In the genomic region with DNA sequence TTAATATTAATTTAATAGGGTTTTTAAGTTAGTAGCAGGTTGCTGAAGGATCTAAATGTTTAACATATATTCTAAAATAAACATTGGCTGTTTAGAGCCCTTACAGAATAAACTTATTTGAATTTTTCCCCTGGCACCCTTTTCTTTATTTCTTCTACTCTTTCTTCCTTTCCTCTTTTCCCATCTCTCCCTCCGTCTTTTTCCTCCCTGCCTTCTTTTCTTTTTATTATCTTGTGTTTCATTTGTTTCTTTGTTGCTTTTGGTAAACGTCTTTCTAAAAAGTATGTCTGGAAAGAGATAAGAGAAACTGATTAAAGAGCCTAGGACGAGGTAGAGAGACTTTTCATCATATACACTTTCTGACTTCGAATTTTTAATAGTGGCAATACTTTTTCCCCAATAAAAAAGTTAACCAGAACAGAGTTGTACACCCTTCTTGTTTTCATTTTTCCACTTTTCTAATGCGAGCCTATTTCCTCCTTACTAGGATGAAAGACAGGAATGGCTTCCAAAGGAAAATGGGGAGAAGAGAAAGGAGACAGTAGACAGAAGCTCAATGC, we compare ENCODE assay signal across 18 cellular contexts. TPM values are rescaled to one million over a fixed set of nuclear protein-coding genes. Genes with fewer than 3 reads are reported as not detected.
DNase-seq lines count a peak whose midpoint lies in the region; ATAC-seq, FAIRE-seq and TF ChIP-seq lines count a peak whose summit lies in the region.
"Had no signal": no experiment of that assay in that cellular context is flagged by ENCODE, and none has a peak within 500 bp of the region (broad histone marks: within the 10 kb centered on the region; RNA-seq: fewer than 3 reads in every experiment).

No MANE protein-coding gene starts in this region.

- RAD21 ChIA-PET in HCT116 (lab: Charles Lee; ENCODE audit: low non-redundant PET in 1 of 2, low total read pairs in 2 of 2, uncharacterized antibody in 2 of 2, unreplicated experiment in 2 of 2), result no interaction called here

- in situ Hi-C loops in K562 (cut with MboI) (no loop called here), HAP-1 (cut with MboI; ENCODE audit: low sequenced_read_pairs) (no loop called here)

- no peaks in the 10 kb centered on the region for H4K20me1 ChIP-seq in HCT116 (ENCODE audit: insufficient read depth)
- no peaks in the 10 kb centered on the region for H4K20me1 ChIP-seq in OCI-LY3 (ENCODE audit: insufficient read depth, low read length)
- H4K20me1 ChIP-seq in K562 (replicated peaks; ENCODE audit: control insufficient read depth, insufficient read depth, low read length), result no peaks in the 10 kb centered on the region

- POLR2A ChIA-PET in HCT116 (lab: Charles Lee), result interaction anchor here (0.9 kb wide), 1 partner anchor 39 kb away, joined by 4 read pairs; a partner anchor contains a TSS
- POLR2A ChIA-PET in K562 (lab: Yijun Ruan, JAX), result interaction anchor here (2.3 kb wide), 1 partner anchor 40 kb away, joined by 7 read pairs; a partner anchor contains a TSS

- H3K27ac ChIP-seq in HCT116 (ENCODE audit: low read depth, low read length) (no peak overlapping the region), OCI-LY3 (ENCODE audit: low read length) (peak overlapping the region; percentile 95), K562 (ENCODE audit: extremely low read depth, low read depth, low read length) (no peak overlapping the region)
- H3K27ac ChIP-seq: C4-2B had no signal

- no peaks in the 10 kb centered on the region for H3K9me1 ChIP-seq in K562 (ENCODE audit: control insufficient read depth, insufficient read depth, low read length)

- H3K9me2 ChIP-seq in HCT116 (ENCODE audit: insufficient read depth), result no peaks in the 10 kb centered on the region

- TF ChIP-seq CTCF in HCT116 (IDR thresholded peaks at IDR 0.05 in 2 of 3, conservative IDR thresholded peaks at IDR 0.05 in 1 of 3; ENCODE audit: borderline replicate concordance in 1 of 3, insufficient read depth in 1 of 3, low read depth in 2 of 3, low read length in 2 of 3), result no peak
- no peak for TF ChIP-seq CTCF in OCI-LY3 (IDR thresholded peaks at IDR 0.05; ENCODE audit: low read depth, low read length)
- TF ChIP-seq CTCF in K562 (IDR thresholded peaks at IDR 0.05 in 2 of 3, conservative IDR thresholded peaks at IDR 0.05 in 1 of 3; ENCODE audit: insufficient read depth in 2 of 3, low read depth in 1 of 3, low read length in 3 of 3), result no peak
- no peak for TF ChIP-seq CTCF in natural killer cell (IDR thresholded peaks at IDR 0.05)

- H3K4me2 ChIP-seq in HCT116 (ENCODE audit: low read length), result no peak overlapping the region
- peak overlapping the region; percentile 72 for H3K4me2 ChIP-seq in OCI-LY3 (ENCODE audit: low read length)
- H3K4me2 ChIP-seq in K562 (ENCODE audit: insufficient read depth, low read length), result no peak overlapping the region

- H3K9me3 Mint-ChIP-seq in stimulated activated memory B cell treated with anti-CD40 and anti-IgM and Interleukin-4, amounts not matched to agents 10 μg/mL and 1 μg/mL and 100 μg/mL, for 72 hours, result no peaks in the 10 kb centered on the region
- no peaks in the 10 kb centered on the region for H3K9me3 Mint-ChIP-seq in natural killer cell
- H3K9me3 Mint-ChIP-seq: CD8-positive, alpha-beta T cell; H9 had no signal

- no peak for TF ChIP-seq RAD21 in HCT116 (IDR thresholded peaks at IDR 0.05; ENCODE audit: low read depth)
- no peak for TF ChIP-seq RAD21 in K562 (CRISPR knock-in tag; conservative IDR thresholded peaks at IDR 0.05 in 1 of 2, IDR thresholded peaks at IDR 0.05 in 1 of 2)

- CTCF ChIA-PET in HCT116 (lab: Charles Lee), result interaction anchor here (0.6 kb wide), 1 partner anchor 26 kb away, joined by 3 read pairs; no protein-coding TSS in a partner anchor
- CTCF ChIA-PET in K562 (lab: Yijun Ruan, JAX; ENCODE audit: low intra/inter-chr PET ratio), result no interaction called here

- no peak for TF ChIP-seq POLR2A in HCT116 (IDR thresholded peaks at IDR 0.05; ENCODE audit: borderline replicate concordance, extremely low read depth, insufficient read depth, insufficient read length)
- TF ChIP-seq POLR2A in K562 (conservative IDR thresholded peaks at IDR 0.05), result no peak

- H3K4me3 ChIP-seq in HCT116 (replicated peaks in 1 of 2; ENCODE audit: low read depth in 1 of 2, low read length in 2 of 2), result no peak overlapping the region
- peak overlapping the region; percentile 42 for H3K4me3 ChIP-seq in OCI-LY3 (ENCODE audit: low read length)
- H3K4me3 ChIP-seq in K562, result no peak overlapping the region
- no peak overlapping the region for H3K4me3 ChIP-seq in HAP-1

- TF ChIP-seq EP300 in K562 (IDR thresholded peaks at IDR 0.05; ENCODE audit: low read length), result no peak

- ATAC-seq in HCT116, result no peak
- no peak for ATAC-seq in K562
- ATAC-seq in stimulated activated memory B cell treated with anti-CD40 and anti-IgM and Interleukin-4, amounts not matched to agents 10 μg/mL and 1 μg/mL and 100 μg/mL, for 72 hours, result no peak
- ATAC-seq in natural killer cell, result no peak
- no peak for ATAC-seq in HG03571 (IDR thresholded peaks at IDR 0.05; ENCODE audit: unreplicated experiment)
- ATAC-seq: CD8-positive, alpha-beta T cell had no signal

- no peak for FAIRE-seq in K562 (lab: Jason Lieb, UNC)
- FAIRE-seq: D721Med, GM12891 had no signal

- BruUV-seq in HCT116 (replicated peaks; lab: Mats Ljungman, UMichigan) (no TSS peak), K562 (replicated peaks; lab: Mats Ljungman, UMichigan) (no TSS peak)

- H3K4me1 ChIP-seq in HCT116 (ENCODE audit: control insufficient read depth in 1 of 2, insufficient read depth in 2 of 2, low read length in 2 of 2) (peaks cover 16 to 34% of the 10 kb centered on the region in 2 experiments), OCI-LY3 (ENCODE audit: low read length) (peaks cover 64% of the 10 kb centered on the region), K562 (replicated peaks in 1 of 2; ENCODE audit: control insufficient read depth in 2 of 2, insufficient read depth in 2 of 2, low read length in 2 of 2) (peaks cover 0 to 13% of the 10 kb centered on the region in 2 experiments; a peak in 3 of 5 replicates), HAP-1 (peaks cover 16% of the 10 kb centered on the region)

- H3K9me3 ChIP-seq in HCT116 (ENCODE audit: control insufficient read depth in 1 of 2, insufficient read depth in 1 of 2, low read depth in 1 of 2, low read length in 2 of 2) (no peaks in the 10 kb centered on the region), OCI-LY3 (ENCODE audit: insufficient read depth, low read length) (no peaks in the 10 kb centered on the region), K562 (replicated peaks; ENCODE audit: control insufficient read depth, insufficient read depth, low read depth, low read length) (no peaks in the 10 kb centered on the region), HAP-1 (no peaks in the 10 kb centered on the region)
- H3K9me3 ChIP-seq: BE2C had no signal

- H3K79me2 ChIP-seq in HCT116 (ENCODE audit: insufficient read depth, low read length) (no peaks in the 10 kb centered on the region), OCI-LY3 (ENCODE audit: low read length) (no peaks in the 10 kb centered on the region), K562 (ENCODE audit: control insufficient read depth, insufficient read depth, low read length) (no peaks in the 10 kb centered on the region)

- H3K9ac ChIP-seq in HCT116 (ENCODE audit: low read length), result no peak overlapping the region
- peak overlapping the region; percentile 74 for H3K9ac ChIP-seq in OCI-LY3 (ENCODE audit: low read length)
- H3K9ac ChIP-seq in K562 (ENCODE audit: insufficient read depth in 1 of 2, low read depth in 2 of 2, low read length in 2 of 2), result no peak overlapping the region

- no peaks in the 10 kb centered on the region for H3K36me3 Mint-ChIP-seq in stimulated activated memory B cell treated with anti-CD40 and anti-IgM and Interleukin-4, amounts not matched to agents 10 μg/mL and 1 μg/mL and 100 μg/mL, for 72 hours
- no peaks in the 10 kb centered on the region for H3K36me3 Mint-ChIP-seq in natural killer cell

- 4% methylated on average over 5 of the region's 5 CpGs for WGBS in K562 (ENCODE audit: insufficient coverage, low coverage, missing lambda C conversion rate)

- H3K36me3 ChIP-seq in HCT116 (ENCODE audit: control insufficient read depth in 1 of 2, insufficient read depth in 2 of 2, low read length in 2 of 2) (no peaks in the 10 kb centered on the region), OCI-LY3 (replicated peaks; ENCODE audit: low read depth, low read length) (no peaks in the 10 kb centered on the region), K562 (ENCODE audit: control insufficient read depth, insufficient read depth, low read length) (no peaks in the 10 kb centered on the region), HAP-1 (replicated peaks) (no peaks in the 10 kb centered on the region)
- H3K36me3 ChIP-seq: BE2C had no signal

- H3K4me3 Mint-ChIP-seq in stimulated activated memory B cell treated with anti-CD40 and anti-IgM and Interleukin-4, amounts not matched to agents 10 μg/mL and 1 μg/mL and 100 μg/mL, for 72 hours, result no peak overlapping the region
- no peak overlapping the region for H3K4me3 Mint-ChIP-seq in natural killer cell
- H3K4me3 Mint-ChIP-seq: CD8-positive, alpha-beta T cell; H9 had no signal

- peak overlapping the region; percentile 57 for H3K27ac Mint-ChIP-seq in stimulated activated memory B cell treated with anti-CD40 and anti-IgM and Interleukin-4, amounts not matched to agents 10 μg/mL and 1 μg/mL and 100 μg/mL, for 72 hours
- H3K27ac Mint-ChIP-seq in natural killer cell, result peak overlapping the region in 1 of 2 donors; percentile 87
- H3K27ac Mint-ChIP-seq: CD8-positive, alpha-beta T cell; H9 had no signal

- no peaks in the 10 kb centered on the region for H3K27me3 Mint-ChIP-seq in stimulated activated memory B cell treated with anti-CD40 and anti-IgM and Interleukin-4, amounts not matched to agents 10 μg/mL and 1 μg/mL and 100 μg/mL, for 72 hours
- peaks cover 0 to 5% of the 10 kb centered on the region in 2 donors for H3K27me3 Mint-ChIP-seq in natural killer cell (ENCODE audit: low read depth in 2 of 2)

- H3K4me1 Mint-ChIP-seq in stimulated activated memory B cell treated with anti-CD40 and anti-IgM and Interleukin-4, amounts not matched to agents 10 μg/mL and 1 μg/mL and 100 μg/mL, for 72 hours, result peaks cover 39% of the 10 kb centered on the region
- peaks cover 19% of the 10 kb centered on the region in 2 donors for H3K4me1 Mint-ChIP-seq in natural killer cell

- no peaks in the 10 kb centered on the region for H3K27me3 ChIP-seq in HCT116 (ENCODE audit: insufficient read depth, low read length)
- H3K27me3 ChIP-seq in OCI-LY3 (ENCODE audit: low read depth, low read length), result no peaks in the 10 kb centered on the region
- H3K27me3 ChIP-seq in K562 (ENCODE audit: control insufficient read depth in 2 of 2, insufficient read depth in 2 of 2, low read length in 2 of 2), result peaks cover 4 to 15% of the 10 kb centered on the region in 2 experiments; a peak in 4 of 5 replicates
- H3K27me3 ChIP-seq in HAP-1 (ENCODE audit: low read depth), result no peaks in the 10 kb centered on the region
- H3K27me3 ChIP-seq: BE2C had no signal

- intact Hi-C loops in HCT116 (cut with micrococcal nuclease), result no loop called here
- intact Hi-C loops in K562 (cut with micrococcal nuclease), result no loop called here
- intact Hi-C loops in natural killer cell (cut with micrococcal nuclease), result no loop called here

- H2AFZ ChIP-seq in HCT116 (ENCODE audit: low read depth, low read length, poor library complexity, severe bottlenecking) (peak overlapping the region; percentile 72), OCI-LY3 (ENCODE audit: low read depth, low read length) (peak overlapping the region; percentile 55), K562 (ENCODE audit: low read depth, low read length) (no peak overlapping the region)

- no peak for DNase-seq in HCT116 (ENCODE audit: low read depth, low spot score)
- DNase-seq in K562 (ENCODE audit: extremely low read depth in 1 of 4, low spot score in 3 of 4), result no peak
- no peak for DNase-seq in natural killer cell
- no peak for DNase-seq in HAP-1 (ENCODE audit: low spot score in 2 of 2)
- DNase-seq: BE2C; CD8-positive, alpha-beta T cell; COR-L47; DMS153; DMS79 treated with DMSO at 0.1 percent for 48 hours; EL; GOT3; H9 had no signal

RNA-seq across cellular contexts. Expression of a gene that starts 39.5 kb away (rescaled TPM):
- total RNA-seq in HCT116 (2021; ENCODE audit: unreplicated experiment), result 43.2 TPM
- polyA plus RNA-seq in HCT116 (2012), result 60.0 and 101 TPM in 2 replicates
- 31.4 and 31.5 TPM in 2 replicates for total RNA-seq in K562 (2011; cell fraction: chromatin; rRNA removed; ENCODE audit: low replicate concordance)
- total RNA-seq in K562 (2011; cell fraction: nucleolus; rRNA removed), result 21.5 and 24.3 TPM in 2 replicates
- 32.1 and 39.3 TPM in 2 replicates for total RNA-seq in K562 (2011; cell fraction: nucleoplasm; rRNA removed)
- total RNA-seq in K562 (2014; rRNA removed), result 17.2 and 19.8 TPM in 2 replicates
- total RNA-seq in K562 (2014; rRNA removed; fragmentation: Illumina TruSeq; extraction: Trizol), result 25.9 and 32.7 TPM in 2 replicates
- total RNA-seq in K562 (2015; rRNA removed; fragmentation: Illumina TruSeq; extraction: Trizol), result 2.9 and 3.5 TPM in 2 replicates
- total RNA-seq in K562 (2021), result 21.8 and 27.6 TPM in 2 replicates
- 12.0 and 13.2 TPM in 2 replicates for polyA plus RNA-seq in K562 (2011; rRNA removed)
- polyA plus RNA-seq in K562 (2011; cell fraction: cytosol; rRNA removed), result 5.6 and 9.8 TPM in 2 replicates
- polyA plus RNA-seq in K562 (2011; cell fraction: nucleus; rRNA removed), result 15.2 and 16.0 TPM in 2 replicates
- 10.8 and 39.2 TPM in 2 replicates for polyA plus RNA-seq in K562 (2012)
- 27.6 and 32.0 TPM in 2 replicates for polyA plus RNA-seq in K562 (2014; fragmentation: Illumina TruSeq; extraction: Trizol)
- 1 to 10 TPM; 6.1 to 6.8 TPM for polyA plus RNA-seq in K562 (2014; fragmentation: Nextera tagmentation; extraction: Ambion mirVana)
- 26.2 and 28.2 TPM in 2 replicates for polyA plus RNA-seq in K562 (2014; rRNA removed)
- polyA minus RNA-seq in K562 (2011; rRNA and poly(A)+ RNA removed), result 12.2 and 14.3 TPM in 2 replicates
- polyA minus RNA-seq in K562 (2011; cell fraction: cytosol; rRNA and poly(A)+ RNA removed), result 4.9 and 7.1 TPM in 2 replicates
- 14.4 and 22.3 TPM in 2 replicates for polyA minus RNA-seq in K562 (2011; cell fraction: nucleus; rRNA and poly(A)+ RNA removed)
- 100 to 1,000 TPM in 1 of 3 donors, 10 to 100 TPM in 2; 62.2 to 135 (median 78.5) TPM for total RNA-seq in natural killer cell
